In genomic region chr2:70901235-70902066, GRCh38 we compare ENCODE assay signal across 8 cellular contexts. TPM values are rescaled to one million over a fixed set of nuclear protein-coding genes. Genes with fewer than 3 reads are reported as not detected.
DNase-seq lines count a peak whose midpoint lies in the region; ATAC-seq and TF ChIP-seq lines count a peak whose summit lies in the region.

No MANE protein-coding gene starts in this region.

- intact Hi-C loops in PC-3 (cut with micrococcal nuclease) = no loop called here

- DNase-seq in NCI-H2029 (lab: John Stamatoyannopoulos, UW) (peak; percentile 13), NCI-H2029 treated with DMSO at 0.1 percent for 48 hours (lab: John Stamatoyannopoulos, UW) (no peak), PC-3 (no peak), epithelial cell of esophagus (ENCODE audit: low read depth) (no peak), naive B cell (no peak), dedifferentiated amniotic fluid mesenchymal stem cell (ENCODE audit: extremely low spot score) (no peak), occipital lobe (lab: John Stamatoyannopoulos, UW) (no peak), HUDEP-2 (lab: John Stamatoyannopoulos, UW; ENCODE audit: unreplicated experiment in 76 of 76) (no peak)

- BruUV-seq in PC-3 (replicated peaks; lab: Mats Ljungman, UMichigan) = no TSS peak

- POLR2A ChIA-PET in PC-3 (lab: Charles Lee; ENCODE audit: unreplicated experiment) = no interaction called here

- H3F3A ChIP-seq in PC-3 (ENCODE audit: low read length, unreplicated experiment) = no peaks in the 10 kb centered on the region

- H3K4me1 Mint-ChIP-seq in naive B cell = peaks cover 24 to 48% (median 37%) of the 10 kb centered on the region in 3 donors

- no peaks in the 10 kb centered on the region for H3K9me2 ChIP-seq in PC-3 (replicated peaks; ENCODE audit: low read length)

- no peak overlapping the region for H3K9ac ChIP-seq in PC-3 (ENCODE audit: low read length)

- ATAC-seq in PC-3 = no peak
- ATAC-seq in naive B cell (ENCODE audit: low read depth in 2 of 2) = no peak

- TF ChIP-seq CTCF in PC-3 (conservative IDR thresholded peaks at IDR 0.05; ENCODE audit: low read depth, low read length) (no peak), epithelial cell of esophagus (IDR thresholded peaks at IDR 0.05; ENCODE audit: insufficient read depth, low read depth, low read length, missing control alignments) (no peak)

- H2AFZ ChIP-seq in PC-3 (ENCODE audit: low read length) = no peak overlapping the region

- H3K4me1 ChIP-seq in PC-3 (ENCODE audit: insufficient read depth, low read length) = peaks cover 3% of the 10 kb centered on the region; the same call in 1 of the 2 replicates

- H4K20me1 ChIP-seq in PC-3 (ENCODE audit: low read length) = no peaks in the 10 kb centered on the region

- peaks cover 0 to 2% (median 0%) of the 10 kb centered on the region in 7 donors for H3K9me3 Mint-ChIP-seq in naive B cell

- peaks cover under 1 to 14% of the 10 kb centered on the region in 2 donors for H3K36me3 Mint-ChIP-seq in naive B cell

- CTCF ChIA-PET in PC-3 (lab: Charles Lee) = no interaction called here

- no peak overlapping the region for H3K27ac ChIP-seq in PC-3 (ENCODE audit: low read length)

- H3K4me3 ChIP-seq in PC-3 (ENCODE audit: low read length) = peak overlapping the region; percentile 74; the same call in 1 of the 2 replicates
- peak overlapping the region; percentile 42 for H3K4me3 ChIP-seq in epithelial cell of esophagus (ENCODE audit: low read length)

- peak overlapping the region in 3 of 6 donors; percentile 33 to 70 (median 53) for H3K27ac Mint-ChIP-seq in naive B cell

- H3K27me3 Mint-ChIP-seq in naive B cell = peaks cover 80 to 100% (median 94%) of the 10 kb centered on the region in 3 donors

- peak overlapping the region; percentile 91 for H3K4me2 ChIP-seq in PC-3 (ENCODE audit: low read length)

- H3K79me2 ChIP-seq in PC-3 (ENCODE audit: low read length) = no peaks in the 10 kb centered on the region

- H3K36me3 ChIP-seq in PC-3 (ENCODE audit: low read depth, low read length) = no peaks in the 10 kb centered on the region

- peaks cover 34% of the 10 kb centered on the region for H3K27me3 ChIP-seq in PC-3 (ENCODE audit: low read length)

- H3K9me3 ChIP-seq in PC-3 (ENCODE audit: low read length) = no peaks in the 10 kb centered on the region

- peak overlapping the region; percentile 35 to 83 (median 80) for H3K4me3 Mint-ChIP-seq in naive B cell

RNA-seq across cellular contexts. Expression of gene VAX2, which starts 1.1 kb away (rescaled TPM):
- total RNA-seq in PC-3 (2014; rRNA removed) (0.23 TPM in 1 of 2 replicates, not detected in the other), occipital lobe (0.31 TPM)
- polyA plus RNA-seq in naive B cell (ENCODE audit: low read depth in 6 of 6) = not detected

RNA-seq across cellular contexts. Expression of gene ATP6V1B1, which starts 34.2 kb away (rescaled TPM):
- total RNA-seq in PC-3 (2014; rRNA removed) (not detected in 2 replicates), occipital lobe (not detected)
- not detected for polyA plus RNA-seq in naive B cell (ENCODE audit: low read depth in 6 of 6)
